ENCODE assay signal across 19 cellular contexts in genomic region chr15:69056365-69056764, GRCh38. TPM values are rescaled to one million over a fixed set of nuclear protein-coding genes. Genes with fewer than 3 reads are reported as not detected.
A peak's percentile ranks its signal among the peaks of the same experiment; 100 is the strongest.
DNase-seq lines count a peak whose midpoint lies in the region; ATAC-seq, FAIRE-seq and TF ChIP-seq lines count a peak whose summit lies in the region.
"Had no signal": no experiment of that assay in that cellular context is flagged by ENCODE, and none has a peak within 500 bp of the region (broad histone marks: within the 10 kb centered on the region; RNA-seq: fewer than 3 reads in every experiment).

No MANE protein-coding gene starts in this region.

- H3K4me1 ChIP-seq in breast epithelium: peaks cover 0 to 4% of the 10 kb centered on the region in 2 donors

- no peak overlapping the region for H3K27ac ChIP-seq in breast epithelium
- H3K27ac ChIP-seq: lower lobe of right lung, vagina had no signal

- DNase-seq in MCF 10A (ENCODE audit: unreplicated experiment) (peak; percentile 66), breast epithelium (ENCODE audit: low spot score in 2 of 2) (no peak), NCI-H2171 treated with DMSO at 0.1 percent for 48 hours (lab: John Stamatoyannopoulos, UW) (peak; percentile 91), bronchial epithelial cell (ENCODE audit: low read depth) (peak; percentile 68), GM10248 (ENCODE audit: extremely low spot score) (no peak), middle frontal gyrus (ENCODE audit: extremely low spot score, low spot score) (no peak), H4 (ENCODE audit: low spot score) (no peak)
- DNase-seq: activated CD4-positive, alpha-beta T cell treated with anti-CD3 and anti-CD28 coated beads, Interleukin-2, amount 10 ng/mL, durations not matched to agents 24 days and 14 days; activated naive CD4-positive, alpha-beta T cell treated with anti-CD3 and anti-CD28 coated beads, Interleukin-2, amount 10 ng/mL, durations not matched to agents 7 days and 5 days; CD8-positive, alpha-beta memory T cell; EL; lower lobe of right lung; naive B cell; stimulated activated CD4-positive, alpha-beta T cell treated with anti-CD3 and anti-CD28 coated beads, Interleukin-4, amount 100 ng/mL, for 24 hours; substantia nigra had no signal

- POLR2A ChIA-PET in MCF 10A (lab: Yijun Ruan, JAX) (interaction anchor here (0.5 to 1.3 kb wide), 4 partner anchors 12 to 119 kb away, joined by 3 to 4 read pairs (median 3); no protein-coding TSS in a partner anchor), GM10248 (lab: Yijun Ruan, JAX) (no interaction called here)

- H3K27me3 ChIP-seq in breast epithelium: no peaks in the 10 kb centered on the region
- H3K27me3 ChIP-seq in bronchial epithelial cell (ENCODE audit: control insufficient read depth, insufficient read depth, low read length): peaks cover 3% of the 10 kb centered on the region
- H3K27me3 ChIP-seq: vagina had no signal

- H3K4me3 Mint-ChIP-seq in MCF 10A (ENCODE audit: unreplicated experiment): no peak overlapping the region
- H3K4me3 Mint-ChIP-seq: activated CD4-positive, alpha-beta T cell treated with anti-CD3 and anti-CD28 coated beads, Interleukin-2, amount 10 ng/mL, durations not matched to agents 24 days and 14 days; activated naive CD4-positive, alpha-beta T cell treated with anti-CD3 and anti-CD28 coated beads, Interleukin-2, amount 10 ng/mL, durations not matched to agents 7 days and 5 days; CD8-positive, alpha-beta memory T cell; IgD-negative memory B cell; naive B cell had no signal

- H3K27me3 Mint-ChIP-seq in MCF 10A (ENCODE audit: insufficient read depth, unreplicated experiment): no peaks in the 10 kb centered on the region

- no TSS peak for BruUV-seq in MCF 10A (replicated peaks; lab: Mats Ljungman, UMichigan)

- peak; percentile 18 for FAIRE-seq in bronchial epithelial cell (lab: Jason Lieb, UNC)
- FAIRE-seq: colon had no signal

- H3K4me3 ChIP-seq in breast epithelium: no peak overlapping the region
- H3K4me3 ChIP-seq in bronchial epithelial cell (ENCODE audit: low read depth, low read length): no peak overlapping the region
- H3K4me3 ChIP-seq: lower lobe of right lung, vagina had no signal

- intact Hi-C loops in MCF 10A (cut with micrococcal nuclease): loop anchor here (5.0 kb wide), 1 partner anchor 411 kb away; no protein-coding TSS in a partner anchor
- intact Hi-C loops in breast epithelium (cut with DNase I; ENCODE audit: low total_unique reads): no loop called here

- no peaks in the 10 kb centered on the region for H3K4me1 Mint-ChIP-seq in MCF 10A (ENCODE audit: insufficient read depth, unreplicated experiment)

- no peak for TF ChIP-seq CTCF in MCF 10A (IDR thresholded peaks at IDR 0.05; ENCODE audit: unreplicated experiment)
- TF ChIP-seq CTCF in breast epithelium (IDR thresholded peaks at IDR 0.05): no peak
- TF ChIP-seq CTCF in bronchial epithelial cell (IDR thresholded peaks at IDR 0.05; ENCODE audit: insufficient read depth, low read length, severe bottlenecking): no peak
- no peak for TF ChIP-seq CTCF in GM10248 (IDR thresholded peaks at IDR 0.05; ENCODE audit: control extremely low read depth, extremely low read depth, low read depth, missing control alignments)

- H3K36me3 ChIP-seq in breast epithelium (no peaks in the 10 kb centered on the region), bronchial epithelial cell (ENCODE audit: control insufficient read depth, insufficient read depth, low read length) (no peaks in the 10 kb centered on the region)
- H3K36me3 ChIP-seq: lower lobe of right lung, vagina had no signal

- H3K36me3 Mint-ChIP-seq in MCF 10A (ENCODE audit: insufficient read depth, unreplicated experiment): no peaks in the 10 kb centered on the region
- H3K36me3 Mint-ChIP-seq: activated naive CD4-positive, alpha-beta T cell treated with anti-CD3 and anti-CD28 coated beads, Interleukin-2, amount 10 ng/mL, durations not matched to agents 7 days and 5 days; CD8-positive, alpha-beta memory T cell; IgD-negative memory B cell; naive B cell had no signal

- no peak overlapping the region for H3K27ac Mint-ChIP-seq in MCF 10A (ENCODE audit: low read depth, unreplicated experiment)
- H3K27ac Mint-ChIP-seq: activated CD4-positive, alpha-beta T cell treated with anti-CD3 and anti-CD28 coated beads, Interleukin-2, amount 10 ng/mL, durations not matched to agents 24 days and 14 days; activated naive CD4-positive, alpha-beta T cell treated with anti-CD3 and anti-CD28 coated beads, Interleukin-2, amount 10 ng/mL, durations not matched to agents 7 days and 5 days; CD8-positive, alpha-beta memory T cell had no signal

- CTCF ChIA-PET in MCF 10A (lab: Yijun Ruan, JAX): interaction anchor here (0.6 to 4.4 kb wide), 5 partner anchors 10 to 356 kb away, joined by 3 to 51 read pairs (median 4); no protein-coding TSS in a partner anchor
- CTCF ChIA-PET in GM10248 (lab: Yijun Ruan, JAX): interaction anchor here (4.4 kb wide), 1 partner anchor 339 kb away, joined by 46 read pairs; no protein-coding TSS in a partner anchor

- H3K9me3 ChIP-seq in breast epithelium: no peaks in the 10 kb centered on the region
- H3K9me3 ChIP-seq: lower lobe of right lung, vagina had no signal

- TF ChIP-seq POLR2A in breast epithelium (IDR thresholded peaks at IDR 0.05): no peak

- no peaks in the 10 kb centered on the region for H3K9me3 Mint-ChIP-seq in MCF 10A (ENCODE audit: unreplicated experiment)
- H3K9me3 Mint-ChIP-seq: activated CD4-positive, alpha-beta T cell treated with anti-CD3 and anti-CD28 coated beads, Interleukin-2, amount 10 ng/mL, durations not matched to agents 24 days and 14 days; activated naive CD4-positive, alpha-beta T cell treated with anti-CD3 and anti-CD28 coated beads, Interleukin-2, amount 10 ng/mL, durations not matched to agents 7 days and 5 days; CD8-positive, alpha-beta memory T cell; IgD-negative memory B cell; naive B cell had no signal

- no peak for ATAC-seq in HG03565 (IDR thresholded peaks at IDR 0.05; ENCODE audit: unreplicated experiment)
- ATAC-seq: lower lobe of right lung had no signal

RNA-seq across cellular contexts. Expression of gene NOX5, which starts 41.9 kb away (rescaled TPM):
- total RNA-seq in MCF 10A (2022) (1.4 and 1.8 TPM in 2 replicates), breast epithelium (1 to 10 TPM; 1.0 to 2.6 (median 1.9) TPM), bronchial epithelial cell (under 0.01 TPM in 1 of 2 replicates, not detected in the other)
- not detected in 2 replicates for total RNA-seq in H4 (2014; rRNA removed; shearing (Covaris generic))
- total RNA-seq: activated CD4-positive, alpha-beta T cell treated with anti-CD3 and anti-CD28 coated beads, Interleukin-2, amount 10 ng/mL, durations not matched to agents 24 days and 14 days; CD8-positive, alpha-beta memory T cell; lower lobe of right lung had no signal

Comparison
In these comparisons a context has a peak if more than half of its experiments do, and no peak if none do; other contexts are left out.
1. DNase-seq: peak in MCF 10A (single experiment), NCI-H2171 treated with DMSO at 0.1 percent for 48 hours (single experiment) and bronchial epithelial cell (single experiment); none in breast epithelium (0 of 2), GM10248 (single experiment), middle frontal gyrus (single experiment) and H4 (single experiment).